Comparison of ENCODE assay signal across 22 cellular contexts in genomic region chr20:18252597-18253451, GRCh38. TPM values are rescaled to one million over a fixed set of nuclear protein-coding genes. Genes with fewer than 3 reads are reported as not detected.
DNase-seq lines count a peak whose midpoint lies in the region; ATAC-seq, FAIRE-seq and TF ChIP-seq lines count a peak whose summit lies in the region.
"Had no signal": no experiment of that assay in that cellular context is flagged by ENCODE, and none has a peak within 500 bp of the region (broad histone marks: within the 10 kb centered on the region; RNA-seq: fewer than 3 reads in every experiment).

No MANE protein-coding gene starts in this region.

- H3K4me1 Mint-ChIP-seq in stimulated activated effector memory CD8-positive, alpha-beta T cell treated with anti-CD3 and anti-CD28 coated beads, Interleukin-12 subunit alpha, Interleukin-12 subunit beta, amount 100 ng/mL, for 72 hours, result no peaks in the 10 kb centered on the region
- H3K4me1 Mint-ChIP-seq: activated CD4-positive, alpha-beta T cell treated with anti-CD3 and anti-CD28 coated beads for 36 hours had no signal

- no peak overlapping the region for H3K4me3 ChIP-seq in left lung
- H3K4me3 ChIP-seq: thoracic aorta had no signal

- no peak overlapping the region for H3K4me3 Mint-ChIP-seq in stimulated activated effector memory CD8-positive, alpha-beta T cell treated with anti-CD3 and anti-CD28 coated beads, Interleukin-12 subunit alpha, Interleukin-12 subunit beta, amount 100 ng/mL, for 72 hours
- H3K4me3 Mint-ChIP-seq: activated CD4-positive, alpha-beta T cell treated with anti-CD3 and anti-CD28 coated beads for 36 hours had no signal

- H3K9me3 Mint-ChIP-seq in stimulated activated effector memory CD8-positive, alpha-beta T cell treated with anti-CD3 and anti-CD28 coated beads, Interleukin-12 subunit alpha, Interleukin-12 subunit beta, amount 100 ng/mL, for 72 hours, result no peaks in the 10 kb centered on the region

- H3K27ac ChIP-seq in left lung, result peak overlapping the region; percentile 8 to 60
- H3K27ac ChIP-seq: HL-60, neutrophil, thoracic aorta had no signal

- ATAC-seq in left lung (peak; percentile 78), HG02981 (IDR thresholded peaks at IDR 0.05; ENCODE audit: unreplicated experiment) (no peak)
- no peak for ATAC-seq in stimulated activated effector memory CD8-positive, alpha-beta T cell treated with anti-CD3 and anti-CD28 coated beads, Interleukin-12 subunit alpha, Interleukin-12 subunit beta, amount 100 ng/mL, for 72 hours
- ATAC-seq: activated CD4-positive, alpha-beta T cell treated with anti-CD3 and anti-CD28 coated beads for 36 hours; right cardiac atrium had no signal

- no peak for FAIRE-seq in urothelium cell line (lab: Jason Lieb, UNC)

- H3K9me3 ChIP-seq in left lung, result no peaks in the 10 kb centered on the region
- H3K9me3 ChIP-seq: neutrophil, thoracic aorta had no signal

- DNase-seq in HT-29 (ENCODE audit: low spot score) (peak; percentile 28), astrocyte of the hippocampus (ENCODE audit: low read depth, low spot score) (peak; percentile 83), left lung (peak in 1 of 2 donors; percentile 35), urothelium cell line (ENCODE audit: low spot score) (peak; percentile 80), NCI-H510A (lab: John Stamatoyannopoulos, UW) (no peak)
- DNase-seq in stimulated activated effector memory CD8-positive, alpha-beta T cell treated with anti-CD3 and anti-CD28 coated beads, Interleukin-12 subunit alpha, Interleukin-12 subunit beta, amount 100 ng/mL, for 72 hours (ENCODE audit: low spot score in 2 of 2), result no peak
- DNase-seq: activated CD4-positive, alpha-beta T cell treated with anti-CD3 and anti-CD28 coated beads for 36 hours; activated CD8-positive, alpha-beta memory T cell treated with anti-CD3 and anti-CD28 coated beads, Interleukin-2, amount 50 U/mL, for 48 hours; activated naive CD4-positive, alpha-beta T cell; C1 segment of cervical spinal cord; cortex of kidney; erythroblast; Karpas-422; NCI-H1436; NCI-H2227 treated with DMSO at 0.1 percent for 48 hours; right cardiac atrium; stimulated activated CD4-positive, alpha-beta T cell treated with anti-CD3 and anti-CD28 coated beads, Interleukin-2, amount 100 ng/mL, for 24 hours; T1000 had no signal

- no peaks in the 10 kb centered on the region for H3K36me3 Mint-ChIP-seq in stimulated activated effector memory CD8-positive, alpha-beta T cell treated with anti-CD3 and anti-CD28 coated beads, Interleukin-12 subunit alpha, Interleukin-12 subunit beta, amount 100 ng/mL, for 72 hours

- H3K36me3 ChIP-seq in left lung, result no peaks in the 10 kb centered on the region
- H3K36me3 ChIP-seq: neutrophil, thoracic aorta had no signal

- peaks cover 0 to 3% of the 10 kb centered on the region in 2 donors for H3K4me1 ChIP-seq in left lung

- no peak for TF ChIP-seq CTCF in left lung (IDR thresholded peaks at IDR 0.05)

- H3K27me3 ChIP-seq in left lung, result no peaks in the 10 kb centered on the region
- H3K27me3 ChIP-seq: neutrophil had no signal

- intact Hi-C loops in left lung (cut with DNase I), result no loop called here

- no peak overlapping the region for H3K27ac Mint-ChIP-seq in stimulated activated effector memory CD8-positive, alpha-beta T cell treated with anti-CD3 and anti-CD28 coated beads, Interleukin-12 subunit alpha, Interleukin-12 subunit beta, amount 100 ng/mL, for 72 hours
- H3K27ac Mint-ChIP-seq: activated CD4-positive, alpha-beta T cell treated with anti-CD3 and anti-CD28 coated beads for 36 hours had no signal

RNA-seq across cellular contexts. Expression of gene ZNF133, which starts 35.5 kb away (rescaled TPM):
- total RNA-seq in HT-29 (2014; rRNA removed; shearing (Covaris generic)), result 9.9 and 11.3 TPM in 2 replicates
- total RNA-seq in left lung, result 10 to 100 TPM; 10.4 to 11.0 TPM

Comparison
In these comparisons a context has a peak if more than half of its experiments do, and no peak if none do; other contexts are left out.
1. DNase-seq: peak in HT-29 (single experiment), astrocyte of the hippocampus (single experiment) and urothelium cell line (single experiment); none in NCI-H510A (single experiment) and stimulated activated effector memory CD8-positive, alpha-beta T cell treated with anti-CD3 and anti-CD28 coated beads, Interleukin-12 subunit alpha, Interleukin-12 subunit beta, amount 100 ng/mL, for 72 hours (0 of 2).